In genomic region chr12:110689601-110690430, GRCh38 we compare ENCODE assay signal across 8 cellular contexts. TPM values are rescaled to one million over a fixed set of nuclear protein-coding genes. Genes with fewer than 3 reads are reported as not detected.
DNase-seq lines count a peak whose midpoint lies in the region; ATAC-seq, FAIRE-seq and TF ChIP-seq lines count a peak whose summit lies in the region.

No MANE protein-coding gene starts in this region.

- H3K4me1 ChIP-seq in GM23248 (ENCODE audit: insufficient read depth) (no peaks in the 10 kb centered on the region), Peyer's patch (peaks cover 0 to 28% (median 11%) of the 10 kb centered on the region in 4 donors), astrocyte (ENCODE audit: insufficient read depth, low read length) (no peaks in the 10 kb centered on the region)

- H3K9me3 ChIP-seq in GM23248 (ENCODE audit: low read depth): no peaks in the 10 kb centered on the region
- no peaks in the 10 kb centered on the region for H3K9me3 ChIP-seq in Peyer's patch
- no peaks in the 10 kb centered on the region for H3K9me3 ChIP-seq in astrocyte (ENCODE audit: insufficient read depth, low read depth, low read length)

- whole genome bisulfite sequencing in GM23248 (ENCODE audit: low coverage in 1 of 2, low lambda C conversion rate in 2 of 2, missing lambda C conversion rate in 2 of 2), 2 experiments: 20 to 28% methylated on average over 20 of the region's 20 CpGs

- H3K27me3 ChIP-seq in GM23248 (replicated peaks; ENCODE audit: insufficient read depth) (no peaks in the 10 kb centered on the region; the same call in none of the 2 replicates), Peyer's patch (no peaks in the 10 kb centered on the region), astrocyte (ENCODE audit: insufficient read depth, low read length) (peaks cover 5% of the 10 kb centered on the region), layer of hippocampus (ENCODE audit: control insufficient read depth, insufficient read depth, low read length) (no peaks in the 10 kb centered on the region)

- no peak for ATAC-seq in GM21367 (IDR thresholded peaks at IDR 0.05; ENCODE audit: unreplicated experiment)

- H3K27ac ChIP-seq in GM23248 (no peak overlapping the region), Peyer's patch (peak overlapping the region; percentile 72 to 93 (median 78)), astrocyte (ENCODE audit: low read depth, low read length) (no peak overlapping the region), layer of hippocampus (ENCODE audit: low read depth, low read length) (peak overlapping the region; percentile 73)

- TF ChIP-seq CTCF in Peyer's patch (IDR thresholded peaks at IDR 0.05) (no peak), astrocyte (IDR thresholded peaks at IDR 0.05; ENCODE audit: insufficient read depth, low read depth, low read length) (no peak)

- no peak overlapping the region for H3K27ac Mint-ChIP-seq in astrocyte (ENCODE audit: unreplicated experiment)

- peak overlapping the region; percentile 58 for H3K4me2 ChIP-seq in GM23248 (ENCODE audit: unreplicated experiment)
- peak overlapping the region; percentile 81 for H3K4me2 ChIP-seq in astrocyte (ENCODE audit: low read length)

- peak overlapping the region; percentile 67 for H3K4me3 ChIP-seq in GM23248
- peak overlapping the region; percentile 57 to 92 (median 62) for H3K4me3 ChIP-seq in Peyer's patch
- peak overlapping the region; percentile 42 for H3K4me3 ChIP-seq in astrocyte (ENCODE audit: insufficient read depth, low read depth, low read length)

- peak overlapping the region; percentile 78 for H2AFZ ChIP-seq in GM23248
- H2AFZ ChIP-seq in astrocyte (ENCODE audit: low read depth, low read length): peak overlapping the region; percentile 92

- H4K20me1 ChIP-seq in GM23248 (ENCODE audit: insufficient read depth) (no peaks in the 10 kb centered on the region), astrocyte (ENCODE audit: insufficient read depth, low read length) (no peaks in the 10 kb centered on the region)

- no peak for TF ChIP-seq POLR2A in Peyer's patch (IDR thresholded peaks at IDR 0.05)

- H3K4me3 Mint-ChIP-seq in astrocyte (ENCODE audit: unreplicated experiment): peak overlapping the region; percentile 76

- no peaks in the 10 kb centered on the region for H3K36me3 ChIP-seq in GM23248 (ENCODE audit: low read depth)
- no peaks in the 10 kb centered on the region for H3K36me3 ChIP-seq in Peyer's patch
- no peaks in the 10 kb centered on the region for H3K36me3 ChIP-seq in astrocyte (ENCODE audit: insufficient read depth, low read length)

- H3F3A ChIP-seq in GM23248 (ENCODE audit: insufficient read depth): no peaks in the 10 kb centered on the region

- H3K79me2 ChIP-seq in GM23248 (ENCODE audit: insufficient read depth): no peaks in the 10 kb centered on the region
- H3K79me2 ChIP-seq in astrocyte (ENCODE audit: insufficient read depth, low read length): no peaks in the 10 kb centered on the region

- in situ Hi-C loops in GM23248 (cut with MboI): no loop called here

- H3K9me2 ChIP-seq in GM23248 (ENCODE audit: insufficient read depth): no peaks in the 10 kb centered on the region

- peak overlapping the region; percentile 52 for H3K9ac ChIP-seq in GM23248
- peak overlapping the region; percentile 54 for H3K9ac ChIP-seq in astrocyte (ENCODE audit: low read length)

- no peak for FAIRE-seq in astrocyte (lab: Jason Lieb, UNC)

- peaks cover 9% of the 10 kb centered on the region for H3K9me3 Mint-ChIP-seq in astrocyte (ENCODE audit: unreplicated experiment)

- H3K4me1 Mint-ChIP-seq in astrocyte (ENCODE audit: low read depth, unreplicated experiment): peaks cover 3% of the 10 kb centered on the region

- H3K36me3 Mint-ChIP-seq in astrocyte (ENCODE audit: low read depth, unreplicated experiment): no peaks in the 10 kb centered on the region

- peak; percentile 32 for DNase-seq in EH (ENCODE audit: low read depth)
- DNase-seq in GM23248: peak; percentile 42
- peak; percentile 57 to 77 (median 71) for DNase-seq in Peyer's patch
- peak; percentile 9 for DNase-seq in astrocyte (ENCODE audit: low read depth)
- peak; percentile 36 to 44 for DNase-seq in stimulated activated CD8-positive, alpha-beta memory T cell treated with anti-CD3 and anti-CD28 coated beads, Interleukin-15, amount 100 ng/mL, for 48 hours (ENCODE audit: low read depth in 2 of 2)
- DNase-seq in pons (ENCODE audit: low spot score): no peak

- peaks cover 43% of the 10 kb centered on the region for H3K27me3 Mint-ChIP-seq in astrocyte (ENCODE audit: low read depth, unreplicated experiment)

RNA-seq across cellular contexts. Expression of gene HVCN1, which starts 0.9 kb away (rescaled TPM):
- 4.1 and 7.6 TPM in 2 replicates for total RNA-seq in GM23248 (2014; rRNA removed; shearing (Covaris generic))
- 3.0 and 3.1 TPM in 2 replicates for polyA plus RNA-seq in GM23248 (2016; fragmentation: Nextera tagmentation; extraction: Ambion mirVana)
- 10 to 100 TPM in 1 of 4 donors, 1 to 10 TPM in 3; 2.6 to 16.5 (median 4.7) TPM for total RNA-seq in Peyer's patch
- 0.94 and 1.0 TPM in 2 replicates for total RNA-seq in astrocyte

RNA-seq across cellular contexts. Expression of gene PPP1CC, which starts 52.9 kb away (rescaled TPM):
- 110 and 116 TPM in 2 replicates for total RNA-seq in GM23248 (2014; rRNA removed; shearing (Covaris generic))
- polyA plus RNA-seq in GM23248 (2016; fragmentation: Nextera tagmentation; extraction: Ambion mirVana): 37.4 and 41.8 TPM in 2 replicates
- total RNA-seq in Peyer's patch: 100 to 1,000 TPM; 174 to 361 (median 217) TPM
- 94.8 and 107 TPM in 2 replicates for total RNA-seq in astrocyte

Comparison
In these comparisons a context has a peak if more than half of its experiments do, and no peak if none do; other contexts are left out.
1. H3K27ac ChIP-seq: peak in Peyer's patch (4 of 4) and layer of hippocampus (single experiment); none in GM23248 (single experiment) and astrocyte (single experiment).
2. Peak in every context shown above with its lines, with median percentiles within 50 percentile points of each other: H3K4me3 ChIP-seq.